7 cellular contexts compared by ENCODE assay signal in the genomic region with DNA sequence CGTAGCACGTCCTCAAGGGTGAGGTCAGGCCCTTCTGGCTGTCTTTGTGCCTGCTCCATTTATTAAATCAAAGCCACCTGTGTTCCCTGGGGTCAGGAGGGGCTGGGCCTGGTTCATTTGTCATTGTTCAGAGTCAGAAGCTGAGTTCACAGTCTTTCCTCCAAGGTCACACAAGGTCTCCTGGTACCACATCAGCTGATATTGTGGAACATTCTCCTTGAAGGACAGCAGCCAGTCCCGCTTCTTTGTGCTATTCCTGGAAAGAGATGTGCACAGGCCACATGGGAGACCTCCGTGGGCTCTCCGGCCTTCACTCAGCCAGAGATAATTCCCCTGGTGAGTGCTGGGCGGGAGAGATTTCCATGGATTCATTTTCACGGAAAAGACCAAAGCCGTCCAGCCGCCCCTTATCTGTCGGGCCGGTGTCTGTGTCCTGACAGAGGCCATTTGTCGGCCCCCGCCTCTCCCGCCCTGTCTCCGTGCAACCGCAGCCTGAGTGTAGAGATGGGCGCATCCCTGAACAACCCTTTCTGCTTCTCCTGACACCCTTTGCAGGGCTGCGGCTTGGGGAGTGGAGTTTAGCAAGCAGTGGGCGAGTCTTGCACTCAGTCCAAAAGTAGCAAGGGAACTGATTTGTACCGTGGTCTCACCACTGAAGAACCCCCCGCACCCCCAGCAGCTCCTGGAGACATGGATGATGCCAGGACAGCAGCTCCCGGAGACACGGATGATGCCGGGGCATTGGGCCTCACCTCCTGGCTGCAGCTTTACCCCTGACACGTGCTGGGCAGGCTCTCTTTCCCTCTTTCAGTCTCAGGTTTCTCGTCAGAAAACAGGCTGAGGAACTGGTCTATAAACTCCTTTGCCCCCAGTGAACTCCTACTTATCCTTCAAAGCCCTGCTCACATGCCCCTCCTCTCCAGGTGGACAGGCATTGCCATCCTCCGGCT.
DNase-seq lines count a peak whose midpoint lies in the region; ATAC-seq, FAIRE-seq and TF ChIP-seq lines count a peak whose summit lies in the region.
"Not testable (repeated sequence)": the region's sequence is repeated elsewhere in the genome, so short reads cannot be mapped to it uniquely, and the experiment has no call there.

No MANE protein-coding gene starts in this region.

- not testable (repeated sequence) for ATAC-seq in activated naive CD8-positive, alpha-beta T cell treated with anti-CD3 and anti-CD28 coated beads, Interleukin-2, amount 10 ng/mL, durations not matched to agents 7 days and 5 days (ENCODE audit: low read depth); sciatic nerve
- peak; percentile 3 to 38 (median 27) for ATAC-seq in heart left ventricle

- FAIRE-seq in kidney (lab: Jason Lieb, UNC): not testable (repeated sequence)

- H3K36me3 ChIP-seq in esophagus squamous epithelium; heart left ventricle; kidney (ENCODE audit: control insufficient read depth in 1 of 2, insufficient read depth in 2 of 2, low read length in 2 of 2); uterus: not testable (repeated sequence)

- POLR2A ChIA-PET in activated naive CD8-positive, alpha-beta T cell treated with anti-CD3 and anti-CD28 coated beads, Interleukin-2, amount 10 ng/mL, durations not matched to agents 7 days and 5 days (lab: Charles Lee): not testable (repeated sequence)

- H3K27me3 ChIP-seq in esophagus squamous epithelium, heart left ventricle, uterus: not testable (repeated sequence)

- H3K9ac ChIP-seq in kidney (ENCODE audit: low read length in 2 of 2): not testable (repeated sequence)

- H3K4me1 ChIP-seq in esophagus squamous epithelium (peaks cover 0 to 31% (median 11%) of the 10 kb centered on the region in 3 donors), heart left ventricle (peaks cover 0 to 58% (median 26%) of the 10 kb centered on the region in 12 donors), uterus (peaks cover 0 to 16% of the 10 kb centered on the region in 2 donors)
- not testable (repeated sequence) for H3K4me1 ChIP-seq in kidney (ENCODE audit: control insufficient read depth in 1 of 2, insufficient read depth in 1 of 2, low read depth in 1 of 2, low read length in 2 of 2)

- WGBS in esophagus squamous epithelium, 2 donors: 89 to 92% methylated on average over 7 to 16 of the region's 27 CpGs
- 56 to 63% (median 59%) methylated on average over 25 to 27 of the region's 27 CpGs for WGBS in heart left ventricle, 4 donors

- H3K4me1 Mint-ChIP-seq in activated naive CD8-positive, alpha-beta T cell treated with anti-CD3 and anti-CD28 coated beads, Interleukin-2, amount 10 ng/mL, durations not matched to agents 7 days and 5 days: not testable (repeated sequence)

- not testable (repeated sequence) for H3K36me3 Mint-ChIP-seq in activated naive CD8-positive, alpha-beta T cell treated with anti-CD3 and anti-CD28 coated beads, Interleukin-2, amount 10 ng/mL, durations not matched to agents 7 days and 5 days

- intact Hi-C loops in esophagus squamous epithelium (cut with DNase I); heart left ventricle (cut with DNase I); kidney (cut with DNase I); sciatic nerve (cut with DNase I); uterus (cut with DNase I; ENCODE audit: low total_unique reads): not testable (repeated sequence)

- H3K9me3 Mint-ChIP-seq in activated naive CD8-positive, alpha-beta T cell treated with anti-CD3 and anti-CD28 coated beads, Interleukin-2, amount 10 ng/mL, durations not matched to agents 7 days and 5 days: not testable (repeated sequence)

- DNase-seq in activated naive CD8-positive, alpha-beta T cell treated with anti-CD3 and anti-CD28 coated beads, Interleukin-2, amount 10 ng/mL, durations not matched to agents 7 days and 5 days: peak; percentile 13
- DNase-seq in esophagus squamous epithelium (lab: John Stamatoyannopoulos, UW): not testable (repeated sequence)
- DNase-seq in heart left ventricle (peak in 3 of 5 donors; percentile 53 to 74 (median 63)), kidney (peak; percentile 65), mesenteric fat pad (ENCODE audit: low spot score) (peak; percentile 78), sciatic nerve (ENCODE audit: low spot score) (peak; percentile 55), uterus (peak in 1 of 2 donors; percentile 37)

- H3K4me3 Mint-ChIP-seq in activated naive CD8-positive, alpha-beta T cell treated with anti-CD3 and anti-CD28 coated beads, Interleukin-2, amount 10 ng/mL, durations not matched to agents 7 days and 5 days: not testable (repeated sequence)

- H3K27ac Mint-ChIP-seq in activated naive CD8-positive, alpha-beta T cell treated with anti-CD3 and anti-CD28 coated beads, Interleukin-2, amount 10 ng/mL, durations not matched to agents 7 days and 5 days: not testable (repeated sequence)

- not testable (repeated sequence) for TF ChIP-seq POLR2A in esophagus squamous epithelium (IDR thresholded peaks at IDR 0.05); heart left ventricle (IDR thresholded peaks at IDR 0.05); uterus (IDR thresholded peaks at IDR 0.05)

- H3K27me3 Mint-ChIP-seq in activated naive CD8-positive, alpha-beta T cell treated with anti-CD3 and anti-CD28 coated beads, Interleukin-2, amount 10 ng/mL, durations not matched to agents 7 days and 5 days: not testable (repeated sequence)

- not testable (repeated sequence) for H3K9me3 ChIP-seq in esophagus squamous epithelium; heart left ventricle; kidney (ENCODE audit: control insufficient read depth in 1 of 2, low read length in 2 of 2); uterus

- not testable (repeated sequence) for H3K4me3 ChIP-seq in esophagus squamous epithelium; heart left ventricle; kidney (ENCODE audit: low read length in 2 of 2); uterus

- H3K27ac ChIP-seq in esophagus squamous epithelium (peak overlapping the region in 3 of 4 donors; percentile 9 to 69 (median 57)), heart left ventricle (peak overlapping the region; percentile 1 to 90 (median 74)), uterus (peak overlapping the region; percentile 75 to 89)
- H3K27ac ChIP-seq in kidney (ENCODE audit: low read depth in 2 of 2, low read length in 2 of 2): not testable (repeated sequence)

- TF ChIP-seq CTCF in esophagus squamous epithelium (IDR thresholded peaks at IDR 0.05); heart left ventricle (IDR thresholded peaks at IDR 0.05); kidney (IDR thresholded peaks at IDR 0.05; ENCODE audit: borderline replicate concordance, extremely low read depth, insufficient read depth); uterus (IDR thresholded peaks at IDR 0.05): not testable (repeated sequence)
